In the genomic region with DNA sequence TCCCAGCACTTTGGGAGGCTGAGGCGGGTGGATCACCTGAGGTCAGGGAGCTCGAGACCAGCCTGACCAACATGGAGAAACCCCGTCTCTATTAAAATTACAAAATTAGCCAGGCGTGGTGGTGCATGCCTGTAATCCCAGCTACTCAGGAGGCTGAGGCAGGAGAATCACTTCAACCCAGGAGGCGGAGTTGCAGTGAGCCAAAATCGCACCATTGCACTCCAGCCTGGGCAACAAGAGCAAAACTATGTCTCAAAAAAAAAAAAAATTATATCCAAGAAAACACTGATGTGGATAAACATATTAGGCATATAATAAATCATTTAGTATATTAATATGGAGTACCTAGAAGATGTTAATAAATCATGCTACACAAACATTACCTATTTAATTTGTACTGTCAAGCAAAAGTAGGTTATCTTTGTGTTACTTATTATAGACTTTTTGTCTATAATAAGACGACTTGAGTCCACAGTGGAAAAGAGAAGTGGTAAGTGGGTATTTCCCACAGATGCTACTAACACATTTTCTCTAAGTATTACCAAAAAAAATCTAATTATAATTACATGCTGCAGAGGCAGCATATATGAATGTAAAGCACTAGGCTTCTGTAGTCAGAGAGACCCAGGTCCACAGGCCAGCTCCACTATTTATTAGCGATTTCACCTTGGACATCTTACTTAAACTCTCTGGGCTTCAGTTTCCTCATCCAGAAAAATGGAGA, we compare ENCODE assay signal across 13 cellular contexts. TPM values are rescaled to one million over a fixed set of nuclear protein-coding genes. Genes with fewer than 3 reads are reported as not detected.
A peak's percentile ranks its signal among the peaks of the same experiment; 100 is the strongest.
DNase-seq lines count a peak whose midpoint lies in the region; ATAC-seq and TF ChIP-seq lines count a peak whose summit lies in the region.
"Had no signal": no experiment of that assay in that cellular context is flagged by ENCODE, and none has a peak within 500 bp of the region (broad histone marks: within the 10 kb centered on the region; RNA-seq: fewer than 3 reads in every experiment).

No MANE protein-coding gene starts in this region.

- intact Hi-C loops in transverse colon (cut with DNase I; ENCODE audit: low total_unique reads): no loop called here

- peaks cover 78% of the 10 kb centered on the region for H3K79me2 ChIP-seq in hepatocyte

- H4K20me1 ChIP-seq in hepatocyte (ENCODE audit: insufficient read depth, poor library complexity, severe bottlenecking): no peaks in the 10 kb centered on the region

- in situ Hi-C loops in transverse colon (cut with MboI; ENCODE audit: low pct_ligation_motif_present in 1 of 4, low pct_unique_long_range_greater_than_20kb in 1 of 4, low sequenced_read_pairs in 3 of 4): no loop called here

- H3K27me3 ChIP-seq in hepatocyte: no peaks in the 10 kb centered on the region
- no peaks in the 10 kb centered on the region for H3K27me3 ChIP-seq in transverse colon

- TF ChIP-seq EP300 in transverse colon (IDR thresholded peaks at IDR 0.05; ENCODE audit: low read depth): no peak

- no peak for TF ChIP-seq CTCF in hepatocyte (IDR thresholded peaks at IDR 0.05; ENCODE audit: poor library complexity)
- no peak for TF ChIP-seq CTCF in transverse colon (IDR thresholded peaks at IDR 0.05)

- H3K4me1 ChIP-seq in hepatocyte (ENCODE audit: insufficient read depth) (peaks cover 29% of the 10 kb centered on the region), transverse colon (peaks cover 7 to 45% (median 24%) of the 10 kb centered on the region in 4 donors)

- no peak for TF ChIP-seq POLR2A in transverse colon (IDR thresholded peaks at IDR 0.05)

- ATAC-seq in HG02588 (IDR thresholded peaks at IDR 0.05; ENCODE audit: unreplicated experiment): no peak
- ATAC-seq in stimulated activated naive CD8-positive, alpha-beta T cell treated with anti-CD3 and anti-CD28 coated beads, Interleukin-15, Interleukin-2, amounts not matched to agents 100 U/mL and 50 U/mL, for 24 hours: no peak

- peak overlapping the region; percentile 58 for H3K4me2 ChIP-seq in hepatocyte

- H3K36me3 ChIP-seq in hepatocyte (replicated peaks; ENCODE audit: insufficient read depth, low read depth) (no peaks in the 10 kb centered on the region), transverse colon (no peaks in the 10 kb centered on the region)

- H3K27ac ChIP-seq in hepatocyte (peak overlapping the region; percentile 88), transverse colon (peak overlapping the region; percentile 67 to 78 (median 74))
- H3K27ac ChIP-seq: 22Rv1 had no signal

- H2AFZ ChIP-seq in hepatocyte: no peak overlapping the region

- DNase-seq in NOMO-1 (lab: John Stamatoyannopoulos, UW; ENCODE audit: unreplicated experiment in 2 of 2): peak; percentile 20 to 66
- no peak for DNase-seq in NOMO-1 treated with dmso at 0.1 percent for 144 hours (lab: John Stamatoyannopoulos, UW; ENCODE audit: unreplicated experiment)
- peak; percentile 64 for DNase-seq in NOMO-1 treated with DMSO at 0.1 percent for 48 hours (lab: John Stamatoyannopoulos, UW; ENCODE audit: unreplicated experiment)
- no peak for DNase-seq in hepatocyte (ENCODE audit: low spot score)
- DNase-seq in transverse colon: no peak
- no peak for DNase-seq in NCI-H345 (lab: John Stamatoyannopoulos, UW)
- DNase-seq in stimulated activated naive CD8-positive, alpha-beta T cell treated with anti-CD3 and anti-CD28 coated beads, Interleukin-15, Interleukin-2, amounts not matched to agents 100 U/mL and 50 U/mL, for 24 hours: no peak
- DNase-seq: endodermal cell, NCI-H1436 treated with DMSO at 0.1 percent for 48 hours, NCI-H69 had no signal

- H3K9me2 ChIP-seq in hepatocyte (replicated peaks; ENCODE audit: insufficient read depth): no peaks in the 10 kb centered on the region

- H3K4me3 ChIP-seq in hepatocyte (no peak overlapping the region), transverse colon (no peak overlapping the region)
- H3K4me3 ChIP-seq: lung had no signal

- H3K9me3 ChIP-seq in hepatocyte (ENCODE audit: low read depth): no peaks in the 10 kb centered on the region
- H3K9me3 ChIP-seq in transverse colon: no peaks in the 10 kb centered on the region

- 94% methylated on average over 8 of the region's 8 CpGs for WGBS in hepatocyte (ENCODE audit: low lambda C conversion rate, missing lambda C conversion rate)
- WGBS in transverse colon (ENCODE audit: low coverage in 1 of 2), 2 donors: 81 to 84% methylated on average over 5 to 8 of the region's 8 CpGs

RNA-seq across cellular contexts. Expression of a gene that starts 34.5 kb away (rescaled TPM):
- 16.5 and 18.2 TPM in 2 replicates for total RNA-seq in hepatocyte
- polyA plus RNA-seq in hepatocyte: 11.6 and 13.9 TPM in 2 replicates
- 10 to 100 TPM; 38.5 to 68.5 (median 48.0) TPM for total RNA-seq in transverse colon

Comparison
In these comparisons a context has a peak if more than half of its experiments do, and no peak if none do; other contexts are left out.
1. DNase-seq: peak in NOMO-1 (2 of 2) and NOMO-1 treated with DMSO at 0.1 percent for 48 hours (single experiment); none in NOMO-1 treated with dmso at 0.1 percent for 144 hours (single experiment), hepatocyte (single experiment), transverse colon (single experiment), NCI-H345 (single experiment) and stimulated activated naive CD8-positive, alpha-beta T cell treated with anti-CD3 and anti-CD28 coated beads, Interleukin-15, Interleukin-2, amounts not matched to agents 100 U/mL and 50 U/mL, for 24 hours (single experiment).